10 cellular contexts compared by ENCODE assay signal in the genomic region with DNA sequence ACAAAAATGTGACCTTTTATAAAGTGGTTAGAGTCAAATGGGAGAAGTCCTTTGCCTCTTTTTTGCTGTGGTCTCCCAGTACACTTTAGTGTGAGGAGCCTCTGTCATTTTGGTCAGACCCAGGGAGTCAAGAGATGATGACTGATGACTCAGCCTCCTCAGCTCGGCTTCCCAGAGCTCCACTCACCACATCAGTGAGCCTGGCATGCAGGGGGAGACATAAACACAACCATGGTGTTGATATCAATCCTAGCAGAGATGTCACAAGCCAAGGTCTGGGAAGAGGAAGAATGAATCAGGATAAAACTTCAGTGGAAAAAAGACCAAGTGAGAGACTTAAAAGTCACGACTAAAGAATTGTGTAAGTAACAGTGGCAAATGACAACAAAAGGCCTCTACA. TPM values are rescaled to one million over a fixed set of nuclear protein-coding genes. Genes with fewer than 3 reads are reported as not detected.
DNase-seq lines count a peak whose midpoint lies in the region; ATAC-seq lines count a peak whose summit lies in the region.
"Had no signal": no experiment of that assay in that cellular context is flagged by ENCODE, and none has a peak within 500 bp of the region (broad histone marks: within the 10 kb centered on the region; RNA-seq: fewer than 3 reads in every experiment).

No MANE protein-coding gene starts in this region.

- CTCF ChIA-PET in activated CD4-positive, alpha-beta T cell treated with anti-CD3 and anti-CD28 coated beads, Interleukin-2, amount 10 ng/mL, durations not matched to agents 7 days and 5 days (lab: Charles Lee), result no interaction called here

- no peaks in the 10 kb centered on the region for H3K9me3 Mint-ChIP-seq in activated CD4-positive, alpha-beta T cell treated with anti-CD3 and anti-CD28 coated beads, Interleukin-2, amount 10 ng/mL, durations not matched to agents 7 days and 5 days

- no peaks in the 10 kb centered on the region for H3K36me3 Mint-ChIP-seq in activated CD4-positive, alpha-beta T cell treated with anti-CD3 and anti-CD28 coated beads, Interleukin-2, amount 10 ng/mL, durations not matched to agents 7 days and 5 days (ENCODE audit: low read depth)
- H3K36me3 Mint-ChIP-seq: CD4-positive, CD25-positive, alpha-beta regulatory T cell had no signal

- H3K4me1 Mint-ChIP-seq in activated CD4-positive, alpha-beta T cell treated with anti-CD3 and anti-CD28 coated beads, Interleukin-2, amount 10 ng/mL, durations not matched to agents 7 days and 5 days, result peaks cover 14% of the 10 kb centered on the region
- H3K4me1 Mint-ChIP-seq: neural crest cell had no signal

- no peak for ATAC-seq in HG03354 (IDR thresholded peaks at IDR 0.05; ENCODE audit: poor library complexity, severe bottlenecking, unreplicated experiment)

- no peak overlapping the region for H3K4me3 Mint-ChIP-seq in activated CD4-positive, alpha-beta T cell treated with anti-CD3 and anti-CD28 coated beads, Interleukin-2, amount 10 ng/mL, durations not matched to agents 7 days and 5 days
- H3K4me3 Mint-ChIP-seq: CD4-positive, CD25-positive, alpha-beta regulatory T cell; neural crest cell had no signal

- H3K27ac Mint-ChIP-seq in activated CD4-positive, alpha-beta T cell treated with anti-CD3 and anti-CD28 coated beads, Interleukin-2, amount 10 ng/mL, durations not matched to agents 7 days and 5 days, result peak overlapping the region; percentile 64
- H3K27ac Mint-ChIP-seq: CD4-positive, CD25-positive, alpha-beta regulatory T cell had no signal

- no peak for DNase-seq in activated CD4-positive, alpha-beta T cell treated with anti-CD3 and anti-CD28 coated beads, Interleukin-2, amount 10 ng/mL, durations not matched to agents 7 days and 5 days
- DNase-seq in activated CD4-positive, alpha-beta T cell treated with anti-CD3 and anti-CD28 coated beads, Interleukin-2, amount 50 U/mL, for 1 hour, result no peak
- DNase-seq in SW480 (ENCODE audit: low spot score) (peak; percentile 96), glomerular endothelial cell (ENCODE audit: extremely low read depth, low read depth, low spot score) (peak; percentile 22), putamen (ENCODE audit: low spot score) (no peak), NCI-H82 (lab: John Stamatoyannopoulos, UW) (no peak)
- DNase-seq in stimulated activated CD8-positive, alpha-beta memory T cell treated with anti-CD3 and anti-CD28 coated beads, Interleukin-4, amount 100 ng/mL, for 48 hours, result peak; percentile 37
- DNase-seq: CD4-positive, CD25-positive, alpha-beta regulatory T cell had no signal

- H3K27me3 Mint-ChIP-seq in activated CD4-positive, alpha-beta T cell treated with anti-CD3 and anti-CD28 coated beads, Interleukin-2, amount 10 ng/mL, durations not matched to agents 7 days and 5 days, result peaks cover 4% of the 10 kb centered on the region

- POLR2A ChIA-PET in activated CD4-positive, alpha-beta T cell treated with anti-CD3 and anti-CD28 coated beads, Interleukin-2, amount 10 ng/mL, durations not matched to agents 7 days and 5 days (lab: Charles Lee), result no interaction called here

RNA-seq across cellular contexts. Expression of gene TFAM, which starts 50.1 kb away (rescaled TPM):
- total RNA-seq in activated CD4-positive, alpha-beta T cell treated with anti-CD3 and anti-CD28 coated beads, Interleukin-2, amount 10 ng/mL, durations not matched to agents 7 days and 5 days, result 10 to 100 TPM; 61.3 to 64.0 TPM
- total RNA-seq in glomerular endothelial cell, result 12.7 and 22.6 TPM in 2 replicates

Comparison
In these comparisons a context has a peak if more than half of its experiments do, and no peak if none do; other contexts are left out.
1. DNase-seq: peak in SW480 (single experiment), glomerular endothelial cell (single experiment) and stimulated activated CD8-positive, alpha-beta memory T cell treated with anti-CD3 and anti-CD28 coated beads, Interleukin-4, amount 100 ng/mL, for 48 hours (single experiment); none in activated CD4-positive, alpha-beta T cell treated with anti-CD3 and anti-CD28 coated beads, Interleukin-2, amount 10 ng/mL, durations not matched to agents 7 days and 5 days (single experiment), activated CD4-positive, alpha-beta T cell treated with anti-CD3 and anti-CD28 coated beads, Interleukin-2, amount 50 U/mL, for 1 hour (single experiment), putamen (single experiment) and NCI-H82 (single experiment).